14 cellular contexts compared by ENCODE assay signal in the genomic region with DNA sequence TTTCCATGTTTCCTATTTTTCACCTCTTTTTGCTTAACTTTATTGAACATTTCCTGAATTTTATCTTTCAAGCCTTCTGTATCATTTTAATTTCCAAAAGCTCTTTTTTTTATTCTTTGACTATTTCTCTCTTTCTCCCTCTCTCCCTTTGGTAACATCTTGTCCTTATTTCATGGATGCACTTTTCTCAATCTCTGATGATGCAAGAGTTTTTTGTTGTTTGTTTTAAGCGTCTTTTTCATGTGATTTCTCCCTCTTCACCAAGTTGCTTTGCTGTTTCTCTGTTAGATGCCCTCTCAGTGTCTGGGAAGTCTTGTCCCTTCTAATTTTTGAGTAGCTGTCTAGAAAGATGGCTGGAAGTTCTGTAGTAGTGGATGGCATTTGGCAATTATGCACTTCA.
"Had no signal": no experiment of that assay in that cellular context is flagged by ENCODE, and none has a peak within 500 bp of the region (broad histone marks: within the 10 kb centered on the region; RNA-seq: fewer than 3 reads in every experiment).

No MANE protein-coding gene starts in this region.

- H3K4me3 ChIP-seq: esophagus squamous epithelium, gastroesophageal sphincter, lung, psoas muscle had no signal

- H3K27me3 Mint-ChIP-seq: activated naive CD8-positive, alpha-beta T cell treated with anti-CD3 and anti-CD28 coated beads, Interleukin-2, amount 10 ng/mL, durations not matched to agents 7 days and 5 days had no signal

- H3K27me3 ChIP-seq: esophagus squamous epithelium, gastroesophageal sphincter had no signal

- H3K4me3 Mint-ChIP-seq: activated naive CD8-positive, alpha-beta T cell treated with anti-CD3 and anti-CD28 coated beads, Interleukin-2, amount 10 ng/mL, durations not matched to agents 7 days and 5 days; mesothelial cell of epicardium had no signal

- H3K27ac ChIP-seq: psoas muscle had no signal

- H3K9me3 ChIP-seq: esophagus squamous epithelium, gastroesophageal sphincter, psoas muscle, SK-N-SH had no signal

- H3K9ac ChIP-seq: SK-N-SH had no signal

- DNase-seq: activated CD4-positive, CD25-positive, alpha-beta regulatory T cell treated with anti-CD3 and anti-CD28 coated beads, Interleukin-2, amount 50 U/mL, for 72 hours; activated naive CD4-positive, alpha-beta T cell; activated naive CD8-positive, alpha-beta T cell treated with anti-CD3 and anti-CD28 coated beads, Interleukin-2, amount 10 ng/mL, durations not matched to agents 7 days and 5 days; effector CD4-positive, alpha-beta T cell; esophagus squamous epithelium; left colon; psoas muscle; SK-N-SH; stimulated activated naive CD4-positive, alpha-beta T cell; T-helper 1 cell; T1000 had no signal

- H3K4me1 Mint-ChIP-seq: activated naive CD8-positive, alpha-beta T cell treated with anti-CD3 and anti-CD28 coated beads, Interleukin-2, amount 10 ng/mL, durations not matched to agents 7 days and 5 days had no signal

- ATAC-seq: gastroesophageal sphincter, left colon, psoas muscle had no signal

- H3K36me3 ChIP-seq: gastroesophageal sphincter had no signal

- H3K27ac Mint-ChIP-seq: activated naive CD8-positive, alpha-beta T cell treated with anti-CD3 and anti-CD28 coated beads, Interleukin-2, amount 10 ng/mL, durations not matched to agents 7 days and 5 days; mesothelial cell of epicardium had no signal
